Comparison of ENCODE assay signal across 1 cellular context in genomic region chr21:41926068-41926806, GRCh38.
TF ChIP-seq lines count a peak whose summit lies in the region.

No MANE protein-coding gene starts in this region.

TF ChIP-seq in HepG2, 621 proteins besides CTCF, POLR2A, EP300 and RAD21 (continued from another document):
- TF ChIP-seq FUBP1 (CRISPR knock-in tag; IDR thresholded peaks at IDR 0.05; ENCODE audit: borderline replicate concordance) (no peak), BCLAF1 (IDR thresholded peaks at IDR 0.05) (no peak), HNF4A (CRISPR knock-in tag; IDR thresholded peaks at IDR 0.05) (peak; percentile 61), ARID3A (IDR thresholded peaks at IDR 0.05; ENCODE audit: low read depth, low read length) (no peak), ISL2 (CRISPR knock-in tag; IDR thresholded peaks at IDR 0.05) (no peak), TBX2 (CRISPR knock-in tag; IDR thresholded peaks at IDR 0.05; ENCODE audit: borderline replicate concordance) (peak; percentile 48; the same call in 1 of the 2 replicates), HBP1 (CRISPR knock-in tag; IDR thresholded peaks at IDR 0.05; ENCODE audit: low read depth) (0 out of 2 replicates have a peak, but pooled peaks have one; percentile 24), SNAPC2 (CRISPR knock-in tag; IDR thresholded peaks at IDR 0.05) (no peak), ATF6 (CRISPR knock-in tag; conservative IDR thresholded peaks at IDR 0.05) (no peak), ZNF775 (CRISPR knock-in tag; IDR thresholded peaks at IDR 0.05; ENCODE audit: borderline replicate concordance) (no peak), ZNF670 (CRISPR knock-in tag; IDR thresholded peaks at IDR 0.05; ENCODE audit: borderline replicate concordance) (no peak), CREM (IDR thresholded peaks at IDR 0.05) (no peak; the same call in 1 of the 2 replicates), CREM (CRISPR knock-in tag; IDR thresholded peaks at IDR 0.05) (no peak), KLF9 (CRISPR knock-in tag; IDR thresholded peaks at IDR 0.05; ENCODE audit: low read depth) (no peak)
